1 cellular context compared by ENCODE assay signal in genomic region chr20:19977373-19977770, GRCh38.
TF ChIP-seq lines count a peak whose summit lies in the region.

No MANE protein-coding gene starts in this region.

TF ChIP-seq in IMR-90, 13 proteins besides CTCF, POLR2A, EP300 and RAD21 (continued from another document):
- TF ChIP-seq USF2 (IDR thresholded peaks at IDR 0.05; ENCODE audit: low read depth, low read length) (no peak), RCOR1 (IDR thresholded peaks at IDR 0.05; ENCODE audit: insufficient replicate concordance, low read length) (no peak)
